In the genomic region with DNA sequence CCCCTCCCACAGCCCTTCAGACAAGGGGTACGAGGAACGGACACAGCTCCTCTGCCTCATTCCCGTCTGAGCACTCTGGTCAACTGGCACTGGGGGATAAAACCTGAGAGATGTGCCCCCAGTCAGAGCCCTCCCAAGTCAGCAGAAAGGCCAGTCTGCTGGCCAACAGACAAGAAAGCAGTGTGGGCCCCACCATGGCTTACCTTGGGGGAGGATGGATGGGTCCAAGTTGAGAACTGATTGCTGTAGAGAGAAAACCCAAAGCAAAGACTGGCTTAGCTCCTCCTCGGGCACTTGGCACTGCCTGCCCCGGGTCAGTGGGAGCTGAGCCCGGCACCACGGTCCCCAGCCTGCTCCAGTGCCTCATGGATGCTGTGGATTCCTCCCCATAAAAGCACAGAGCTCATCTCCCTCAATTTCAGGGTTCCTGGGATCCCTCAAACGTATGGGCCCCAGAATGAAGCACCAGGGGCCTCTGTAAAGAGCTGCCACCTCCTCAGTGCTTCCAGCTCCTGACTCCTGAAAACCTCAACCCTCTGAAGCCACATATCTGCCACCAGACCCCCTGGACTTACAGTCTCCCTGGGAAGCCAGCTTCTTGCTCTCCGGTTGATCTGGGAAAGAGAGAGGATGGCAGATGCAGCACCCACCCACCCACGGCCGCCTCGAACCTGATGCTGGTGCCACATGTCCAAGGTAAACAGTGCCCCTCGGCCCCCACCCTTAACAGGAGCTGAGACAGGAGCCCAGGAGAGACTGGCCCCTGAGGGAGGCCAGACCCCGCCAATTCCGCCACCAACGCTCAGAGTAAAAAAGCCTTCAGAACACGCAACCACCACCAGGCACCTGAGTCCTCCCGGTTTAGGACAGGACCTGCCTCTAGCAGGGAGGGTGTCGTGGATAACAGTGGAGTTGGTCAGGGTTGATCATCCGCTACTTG, we compare ENCODE assay signal across 18 cellular contexts. TPM values are rescaled to one million over a fixed set of nuclear protein-coding genes. Genes with fewer than 3 reads are reported as not detected.
DNase-seq lines count a peak whose midpoint lies in the region; ATAC-seq and TF ChIP-seq lines count a peak whose summit lies in the region.
"Had no signal": no experiment of that assay in that cellular context is flagged by ENCODE, and none has a peak within 500 bp of the region (broad histone marks: within the 10 kb centered on the region; RNA-seq: fewer than 3 reads in every experiment).

No MANE protein-coding gene starts in this region.

- H3K4me3 ChIP-seq in Loucy (ENCODE audit: low read length, poor library complexity, severe bottlenecking) (peak overlapping the region; percentile 87), smooth muscle cell (no peak overlapping the region)
- H3K4me3 ChIP-seq: gastroesophageal sphincter, uterus had no signal

- H3K27me3 ChIP-seq in Loucy (ENCODE audit: insufficient read depth, low read length, poor library complexity, severe bottlenecking) (no peaks in the 10 kb centered on the region), smooth muscle cell (ENCODE audit: low read depth) (no peaks in the 10 kb centered on the region)
- H3K27me3 ChIP-seq: gastroesophageal sphincter, uterus had no signal

- peak overlapping the region; percentile 94 for H3K4me3 Mint-ChIP-seq in activated naive CD8-positive, alpha-beta T cell
- no peak overlapping the region for H3K4me3 Mint-ChIP-seq in activated naive CD8-positive, alpha-beta T cell treated with anti-CD3 and anti-CD28 coated beads for 36 hours
- peak overlapping the region; percentile 69 for H3K4me3 Mint-ChIP-seq in endothelial cell (ENCODE audit: unreplicated experiment)
- H3K4me3 Mint-ChIP-seq in stimulated activated naive B cell treated with anti-CD40 and anti-IgM and Interleukin-4, amounts not matched to agents 10 μg/mL and 1 μg/mL and 100 μg/mL, for 72 hours, result no peak overlapping the region

- H4K20me1 ChIP-seq in Loucy (ENCODE audit: insufficient read depth, low read length, poor library complexity, severe bottlenecking) (peaks cover 76% of the 10 kb centered on the region), smooth muscle cell (ENCODE audit: low read depth) (peaks cover 71% of the 10 kb centered on the region)

- no peak for ATAC-seq in stimulated activated naive B cell treated with anti-CD40 and anti-IgM and Interleukin-4, amounts not matched to agents 10 μg/mL and 1 μg/mL and 100 μg/mL, for 72 hours (replicated peaks)
- ATAC-seq: gastroesophageal sphincter; naive thymus-derived CD8-positive, alpha-beta T cell; PC-3 had no signal

- H3K79me2 ChIP-seq in Loucy (ENCODE audit: insufficient read depth, low read length) (peaks cover 74% of the 10 kb centered on the region), smooth muscle cell (ENCODE audit: low read depth) (peaks cover 48% of the 10 kb centered on the region)

- H3K9ac ChIP-seq in Loucy (ENCODE audit: low read depth, low read length, poor library complexity, severe bottlenecking) (peak overlapping the region; percentile 94), smooth muscle cell (ENCODE audit: low read depth) (no peak overlapping the region)

- H3K4me1 Mint-ChIP-seq in activated naive CD8-positive, alpha-beta T cell (ENCODE audit: low read depth), result peaks cover 28% of the 10 kb centered on the region
- peaks cover 23% of the 10 kb centered on the region for H3K4me1 Mint-ChIP-seq in activated naive CD8-positive, alpha-beta T cell treated with anti-CD3 and anti-CD28 coated beads for 36 hours
- H3K4me1 Mint-ChIP-seq in endothelial cell (ENCODE audit: unreplicated experiment), result peaks cover 15% of the 10 kb centered on the region
- peaks cover 20 to 46% of the 10 kb centered on the region in 2 donors for H3K4me1 Mint-ChIP-seq in stimulated activated naive B cell treated with anti-CD40 and anti-IgM and Interleukin-4, amounts not matched to agents 10 μg/mL and 1 μg/mL and 100 μg/mL, for 72 hours

- H3F3A ChIP-seq in Loucy (ENCODE audit: low read depth) (no peaks in the 10 kb centered on the region), smooth muscle cell (ENCODE audit: low read depth) (no peaks in the 10 kb centered on the region)

- H3K4me1 ChIP-seq in Loucy (ENCODE audit: insufficient read depth, low read length, poor library complexity, severe bottlenecking) (peaks cover 25% of the 10 kb centered on the region), smooth muscle cell (ENCODE audit: low read depth) (peaks cover 11% of the 10 kb centered on the region)

- no peaks in the 10 kb centered on the region for H3K9me3 ChIP-seq in Loucy (ENCODE audit: insufficient read depth, low read depth, low read length)
- no peaks in the 10 kb centered on the region for H3K9me3 ChIP-seq in smooth muscle cell (replicated peaks; ENCODE audit: low read depth)
- H3K9me3 ChIP-seq: gastroesophageal sphincter, uterus had no signal

- TF ChIP-seq CTCF in Loucy (conservative IDR thresholded peaks at IDR 0.05; ENCODE audit: low read length) (no peak), endothelial cell (IDR thresholded peaks at IDR 0.05; ENCODE audit: unreplicated experiment) (no peak), smooth muscle cell (IDR thresholded peaks at IDR 0.05; ENCODE audit: borderline replicate concordance, insufficient read depth, poor library complexity, severe bottlenecking) (no peak)

- no peak for DNase-seq in activated naive CD8-positive, alpha-beta T cell treated with anti-CD3 and anti-CD28 coated beads for 36 hours
- no peak for DNase-seq in endothelial cell (ENCODE audit: low spot score)
- DNase-seq in stimulated activated naive B cell treated with anti-CD40 and anti-IgM and Interleukin-4, amounts not matched to agents 10 μg/mL and 1 μg/mL and 100 μg/mL, for 72 hours, result no peak
- DNase-seq in smooth muscle cell (lab: John Stamatoyannopoulos, UW; ENCODE audit: unreplicated experiment), result no peak
- no peak for DNase-seq in NCI-H345 (lab: John Stamatoyannopoulos, UW)
- DNase-seq in hypothalamus (lab: John Stamatoyannopoulos, UW), result no peak
- DNase-seq: amniotic stem cell; GF-D8; naive thymus-derived CD8-positive, alpha-beta T cell; NCI-H2081; NCI-H526 treated with DMSO at 0.1 percent for 48 hours; PC-3; uterus had no signal

- H3K9me3 Mint-ChIP-seq in activated naive CD8-positive, alpha-beta T cell (ENCODE audit: low read depth), result no peaks in the 10 kb centered on the region
- H3K9me3 Mint-ChIP-seq in activated naive CD8-positive, alpha-beta T cell treated with anti-CD3 and anti-CD28 coated beads for 36 hours, result peaks cover 3% of the 10 kb centered on the region
- peaks cover 6% of the 10 kb centered on the region for H3K9me3 Mint-ChIP-seq in endothelial cell (ENCODE audit: unreplicated experiment)
- peaks cover 0 to 2% of the 10 kb centered on the region in 2 donors for H3K9me3 Mint-ChIP-seq in stimulated activated naive B cell treated with anti-CD40 and anti-IgM and Interleukin-4, amounts not matched to agents 10 μg/mL and 1 μg/mL and 100 μg/mL, for 72 hours

- WGBS in smooth muscle cell (ENCODE audit: low lambda C conversion rate), result 94% methylated on average over 20 of the region's 20 CpGs

- H3K36me3 ChIP-seq in Loucy (ENCODE audit: insufficient read depth, low read length), result peaks cover 52% of the 10 kb centered on the region
- no peaks in the 10 kb centered on the region for H3K36me3 ChIP-seq in smooth muscle cell (ENCODE audit: low read depth)
- H3K36me3 ChIP-seq: uterus had no signal

- H3K4me2 ChIP-seq in Loucy (ENCODE audit: low read depth, low read length, poor library complexity, severe bottlenecking) (peak overlapping the region; percentile 99), smooth muscle cell (no peak overlapping the region)

- H2AFZ ChIP-seq in Loucy (ENCODE audit: low read length), result no peak overlapping the region
- H2AFZ ChIP-seq in smooth muscle cell (ENCODE audit: low read depth), result no peak overlapping the region

- H3K27ac ChIP-seq in smooth muscle cell (ENCODE audit: low read depth), result no peak overlapping the region
- H3K27ac ChIP-seq: epithelial cell of prostate, uterus had no signal

- H3K27me3 Mint-ChIP-seq in activated naive CD8-positive, alpha-beta T cell, result no peaks in the 10 kb centered on the region
- H3K27me3 Mint-ChIP-seq in activated naive CD8-positive, alpha-beta T cell treated with anti-CD3 and anti-CD28 coated beads for 36 hours, result no peaks in the 10 kb centered on the region
- H3K27me3 Mint-ChIP-seq in endothelial cell (ENCODE audit: unreplicated experiment), result peaks cover 20% of the 10 kb centered on the region
- no peaks in the 10 kb centered on the region for H3K27me3 Mint-ChIP-seq in stimulated activated naive B cell treated with anti-CD40 and anti-IgM and Interleukin-4, amounts not matched to agents 10 μg/mL and 1 μg/mL and 100 μg/mL, for 72 hours
- H3K27me3 Mint-ChIP-seq: naive thymus-derived CD8-positive, alpha-beta T cell had no signal

- no peaks in the 10 kb centered on the region for H3K9me2 ChIP-seq in Loucy (replicated peaks; ENCODE audit: low read depth, low read length)

- no peaks in the 10 kb centered on the region for H3K36me3 Mint-ChIP-seq in activated naive CD8-positive, alpha-beta T cell
- H3K36me3 Mint-ChIP-seq in activated naive CD8-positive, alpha-beta T cell treated with anti-CD3 and anti-CD28 coated beads for 36 hours, result peaks cover 36% of the 10 kb centered on the region
- peaks cover 31% of the 10 kb centered on the region for H3K36me3 Mint-ChIP-seq in endothelial cell (ENCODE audit: low read depth, unreplicated experiment)
- peaks cover 33 to 47% of the 10 kb centered on the region in 2 donors for H3K36me3 Mint-ChIP-seq in stimulated activated naive B cell treated with anti-CD40 and anti-IgM and Interleukin-4, amounts not matched to agents 10 μg/mL and 1 μg/mL and 100 μg/mL, for 72 hours

- peak overlapping the region; percentile 22 for H3K27ac Mint-ChIP-seq in activated naive CD8-positive, alpha-beta T cell
- H3K27ac Mint-ChIP-seq in activated naive CD8-positive, alpha-beta T cell treated with anti-CD3 and anti-CD28 coated beads for 36 hours, result no peak overlapping the region
- H3K27ac Mint-ChIP-seq in endothelial cell (ENCODE audit: unreplicated experiment), result no peak overlapping the region
- H3K27ac Mint-ChIP-seq in stimulated activated naive B cell treated with anti-CD40 and anti-IgM and Interleukin-4, amounts not matched to agents 10 μg/mL and 1 μg/mL and 100 μg/mL, for 72 hours, result peak overlapping the region; percentile 51
- H3K27ac Mint-ChIP-seq: activated T-helper 2 cell treated with anti-CD3 and anti-CD28 coated beads, Interferon-gamma antibody, Interleukin-2, Interleukin-4, amounts not matched to agents 10 μg/mL and 5 μg/mL and 100 μg/mL, durations not matched to agents 14 hours and 24 hours and 36 hours had no signal

RNA-seq across cellular contexts. Expression of a gene that starts 3.3 kb away (rescaled TPM):
- total RNA-seq in activated naive CD8-positive, alpha-beta T cell treated with anti-CD3 and anti-CD28 coated beads for 36 hours, result 100 to 1,000 TPM; 483 to 489 TPM
- total RNA-seq in endothelial cell (ENCODE audit: unreplicated experiment) (290 TPM), smooth muscle cell (59.1 and 88.3 TPM in 2 replicates)
- polyA plus RNA-seq in smooth muscle cell, result 169 and 179 TPM in 2 replicates

RNA-seq across cellular contexts. Expression of a gene that starts 12.2 kb away (rescaled TPM):
- total RNA-seq in activated naive CD8-positive, alpha-beta T cell treated with anti-CD3 and anti-CD28 coated beads for 36 hours, result under 1 TPM; 0.52 to 0.60 TPM
- total RNA-seq in endothelial cell (ENCODE audit: unreplicated experiment) (0.23 TPM), smooth muscle cell (not detected in 2 replicates)
- polyA plus RNA-seq in smooth muscle cell, result 0.30 and 0.57 TPM in 2 replicates

RNA-seq across cellular contexts. Expression of a gene that starts 28.4 kb away (rescaled TPM):
- 10 to 100 TPM; 72.2 to 72.7 TPM for total RNA-seq in activated naive CD8-positive, alpha-beta T cell treated with anti-CD3 and anti-CD28 coated beads for 36 hours
- total RNA-seq in endothelial cell (ENCODE audit: unreplicated experiment), result 95.5 TPM
- total RNA-seq in smooth muscle cell, result 35.6 and 65.8 TPM in 2 replicates
- 34.7 and 43.0 TPM in 2 replicates for polyA plus RNA-seq in smooth muscle cell

RNA-seq across cellular contexts. Expression of a gene that starts 38.2 kb away (rescaled TPM):
- total RNA-seq in activated naive CD8-positive, alpha-beta T cell treated with anti-CD3 and anti-CD28 coated beads for 36 hours, result 10 to 100 TPM; 14.8 to 18.4 TPM
- total RNA-seq in endothelial cell (ENCODE audit: unreplicated experiment) (20.7 TPM), smooth muscle cell (34.2 and 57.1 TPM in 2 replicates)
- polyA plus RNA-seq in smooth muscle cell, result 46.9 and 58.7 TPM in 2 replicates

RNA-seq across cellular contexts. Expression of a gene that starts 42.7 kb away (rescaled TPM):
- total RNA-seq in activated naive CD8-positive, alpha-beta T cell treated with anti-CD3 and anti-CD28 coated beads for 36 hours, result 1 to 10 TPM; 2.1 to 2.5 TPM
- total RNA-seq in endothelial cell (ENCODE audit: unreplicated experiment) (0.44 TPM), smooth muscle cell (4.0 and 7.8 TPM in 2 replicates)
- polyA plus RNA-seq in smooth muscle cell, result 2.5 and 12.1 TPM in 2 replicates

Comparison
In these comparisons a context has a peak if more than half of its experiments do, and no peak if none do; other contexts are left out.
1. H3K27ac Mint-ChIP-seq: peak in activated naive CD8-positive, alpha-beta T cell (single experiment) and stimulated activated naive B cell treated with anti-CD40 and anti-IgM and Interleukin-4, amounts not matched to agents 10 μg/mL and 1 μg/mL and 100 μg/mL, for 72 hours (single experiment); none in activated naive CD8-positive, alpha-beta T cell treated with anti-CD3 and anti-CD28 coated beads for 36 hours (single experiment) and endothelial cell (single experiment).
2. H3K4me3 Mint-ChIP-seq: peak in activated naive CD8-positive, alpha-beta T cell (single experiment) and endothelial cell (single experiment); none in activated naive CD8-positive, alpha-beta T cell treated with anti-CD3 and anti-CD28 coated beads for 36 hours (single experiment) and stimulated activated naive B cell treated with anti-CD40 and anti-IgM and Interleukin-4, amounts not matched to agents 10 μg/mL and 1 μg/mL and 100 μg/mL, for 72 hours (0 of 2).